34 cellular contexts compared by ENCODE assay signal in genomic region chr1:95124342-95124741, GRCh38.
"Had no signal": no experiment of that assay in that cellular context is flagged by ENCODE, and none has a peak within 500 bp of the region (broad histone marks: within the 10 kb centered on the region; RNA-seq: fewer than 3 reads in every experiment).

No MANE protein-coding gene starts in this region.

- H3K4me3 ChIP-seq: MG63 had no signal

- DNase-seq: Karpas-422, Kasumi-1, MG63, MM.1S, MV-4-11, NCI-H1048, NCI-H1092, NCI-H1092 treated with DMSO at 0.1 percent for 48 hours, NCI-H1105, NCI-H1105 treated with DMSO at 0.1 percent for 48 hours, NCI-H1417, NCI-H1417 treated with DMSO at 0.1 percent for 48 hours, NCI-H1436, NCI-H1436 treated with DMSO at 0.1 percent for 48 hours, NCI-H146, NCI-H1694, NCI-H1694 treated with DMSO at 0.1 percent for 48 hours, NCI-H187, NCI-H187 treated with DMSO at 0.1 percent for 48 hours, NCI-H1930, NCI-H2029, NCI-H2029 treated with DMSO at 0.1 percent for 48 hours, NCI-H2081, NCI-H2081 treated with DMSO at 0.1 percent for 48 hours, NCI-H2107, NCI-H2171, NCI-H2171 treated with DMSO at 0.1 percent for 48 hours, NCI-H2227 treated with DMSO at 0.1 percent for 48 hours, NCI-H226, NCI-H345, NCI-H446, NCI-H446 treated with DMSO at 0.1 percent for 48 hours, NCI-H510A had no signal

- H3K27me3 ChIP-seq: MG63 had no signal

- H3K9me3 ChIP-seq: MG63 had no signal

- H3K9ac ChIP-seq: KMS-11 had no signal

- H3K27ac ChIP-seq: KMS-11 had no signal

- H3K36me3 ChIP-seq: MG63 had no signal
